In the genomic region with DNA sequence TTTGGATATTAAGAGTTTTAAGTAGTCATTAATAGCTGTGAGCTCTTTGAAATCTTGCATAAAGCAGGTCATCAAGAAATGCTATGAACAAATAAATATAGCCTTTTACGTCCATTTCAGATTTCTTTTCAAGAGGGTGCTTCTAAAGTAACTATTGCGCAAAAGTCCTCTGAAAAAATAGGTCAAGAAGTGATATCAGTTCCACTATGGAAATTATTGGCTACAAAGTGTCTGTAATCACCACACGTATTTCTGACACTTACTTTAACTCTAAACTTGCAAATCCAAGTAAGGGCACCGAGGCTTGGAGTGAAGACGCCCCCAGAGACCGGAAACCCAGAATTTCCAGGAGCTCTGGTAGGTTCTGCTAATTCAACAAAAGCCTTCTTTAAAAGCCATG, we compare ENCODE assay signal across 1 cellular context.
TF ChIP-seq lines count a peak whose summit lies in the region.

No MANE protein-coding gene starts in this region.

TF ChIP-seq in GM23338, 12 proteins besides CTCF, POLR2A, EP300 and RAD21 (continued from another document):
- TF ChIP-seq, protein P1, sequence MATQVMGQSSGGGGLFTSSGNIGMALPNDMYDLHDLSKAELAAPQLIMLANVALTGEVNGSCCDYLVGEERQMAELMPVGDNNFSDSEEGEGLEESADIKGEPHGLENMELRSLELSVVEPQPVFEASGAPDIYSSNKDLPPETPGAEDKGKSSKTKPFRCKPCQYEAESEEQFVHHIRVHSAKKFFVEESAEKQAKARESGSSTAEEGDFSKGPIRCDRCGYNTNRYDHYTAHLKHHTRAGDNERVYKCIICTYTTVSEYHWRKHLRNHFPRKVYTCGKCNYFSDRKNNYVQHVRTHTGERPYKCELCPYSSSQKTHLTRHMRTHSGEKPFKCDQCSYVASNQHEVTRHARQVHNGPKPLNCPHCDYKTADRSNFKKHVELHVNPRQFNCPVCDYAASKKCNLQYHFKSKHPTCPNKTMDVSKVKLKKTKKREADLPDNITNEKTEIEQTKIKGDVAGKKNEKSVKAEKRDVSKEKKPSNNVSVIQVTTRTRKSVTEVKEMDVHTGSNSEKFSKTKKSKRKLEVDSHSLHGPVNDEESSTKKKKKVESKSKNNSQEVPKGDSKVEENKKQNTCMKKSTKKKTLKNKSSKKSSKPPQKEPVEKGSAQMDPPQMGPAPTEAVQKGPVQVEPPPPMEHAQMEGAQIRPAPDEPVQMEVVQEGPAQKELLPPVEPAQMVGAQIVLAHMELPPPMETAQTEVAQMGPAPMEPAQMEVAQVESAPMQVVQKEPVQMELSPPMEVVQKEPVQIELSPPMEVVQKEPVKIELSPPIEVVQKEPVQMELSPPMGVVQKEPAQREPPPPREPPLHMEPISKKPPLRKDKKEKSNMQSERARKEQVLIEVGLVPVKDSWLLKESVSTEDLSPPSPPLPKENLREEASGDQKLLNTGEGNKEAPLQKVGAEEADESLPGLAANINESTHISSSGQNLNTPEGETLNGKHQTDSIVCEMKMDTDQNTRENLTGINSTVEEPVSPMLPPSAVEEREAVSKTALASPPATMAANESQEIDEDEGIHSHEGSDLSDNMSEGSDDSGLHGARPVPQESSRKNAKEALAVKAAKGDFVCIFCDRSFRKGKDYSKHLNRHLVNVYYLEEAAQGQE (IDR thresholded peaks at IDR 0.05; ENCODE audit: unreplicated experiment): no peak
